In the genomic region with DNA sequence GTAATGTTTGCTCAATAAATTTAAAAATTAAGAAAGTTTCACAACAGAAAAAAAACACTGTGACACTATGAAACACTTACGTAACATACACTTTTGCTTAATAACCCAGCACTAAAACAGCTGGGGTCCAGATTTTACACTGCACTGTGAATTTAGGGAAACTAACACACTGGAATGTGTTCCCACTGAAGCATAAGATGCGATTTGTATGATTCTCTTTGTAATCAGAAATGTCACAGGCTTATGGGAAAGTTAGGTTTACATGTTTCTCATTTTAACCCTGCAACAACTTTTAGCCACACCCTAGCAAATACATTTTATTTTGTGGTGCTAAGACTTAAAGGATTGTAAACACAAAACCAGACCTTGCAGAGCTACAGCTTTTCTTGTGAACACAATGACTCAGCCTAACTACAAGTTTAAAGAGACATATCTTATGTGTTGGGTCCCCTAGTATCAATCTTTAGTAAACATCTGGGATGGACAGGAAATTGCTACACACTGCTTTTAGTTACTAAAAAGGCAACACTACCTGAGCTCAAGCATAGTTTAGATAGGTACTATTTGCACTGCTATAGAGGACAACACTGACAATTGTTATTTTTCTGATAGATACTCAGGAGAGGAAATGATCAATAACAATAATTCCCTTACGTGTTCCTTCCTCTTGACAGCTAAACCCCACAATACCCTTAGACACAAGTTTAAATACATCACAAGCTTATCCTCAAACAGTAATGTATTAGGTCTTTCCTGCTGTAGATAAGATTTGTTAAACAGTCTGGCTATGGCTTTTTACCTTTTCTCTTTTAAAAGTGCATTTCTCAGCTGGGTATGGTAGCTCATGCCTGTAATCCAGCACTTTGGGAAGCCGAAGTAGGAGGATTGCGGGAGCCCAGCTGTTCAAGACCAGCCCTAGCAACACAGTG, we compare ENCODE assay signal across 13 cellular contexts. TPM values are rescaled to one million over a fixed set of nuclear protein-coding genes. Genes with fewer than 3 reads are reported as not detected.
DNase-seq lines count a peak whose midpoint lies in the region; ATAC-seq and TF ChIP-seq lines count a peak whose summit lies in the region.
"Had no signal": no experiment of that assay in that cellular context is flagged by ENCODE, and none has a peak within 500 bp of the region (broad histone marks: within the 10 kb centered on the region; RNA-seq: fewer than 3 reads in every experiment).

No MANE protein-coding gene starts in this region.

- H3K4me3 Mint-ChIP-seq in activated T-cell treated with anti-CD3 and anti-CD28 coated beads, Interleukin-2, amount 50 U/mL, for 72 hours: peak overlapping the region in 1 of 2 donors; percentile 48
- peak overlapping the region; percentile 25 for H3K4me3 Mint-ChIP-seq in activated T-helper 17 cell treated with anti-CD3 and anti-CD28 coated beads, Interleukin-2, amount 50 U/mL, for 72 hours
- H3K4me3 Mint-ChIP-seq: T-cell had no signal

- H3K36me3 Mint-ChIP-seq in activated T-cell treated with anti-CD3 and anti-CD28 coated beads, Interleukin-2, amount 50 U/mL, for 72 hours (ENCODE audit: insufficient read depth in 2 of 2): no peaks in the 10 kb centered on the region
- H3K36me3 Mint-ChIP-seq in activated T-helper 17 cell treated with anti-CD3 and anti-CD28 coated beads, Interleukin-2, amount 50 U/mL, for 72 hours (ENCODE audit: low read depth): no peaks in the 10 kb centered on the region
- H3K36me3 Mint-ChIP-seq: T-cell had no signal

- H3K4me1 Mint-ChIP-seq in activated T-cell treated with anti-CD3 and anti-CD28 coated beads, Interleukin-2, amount 50 U/mL, for 72 hours (ENCODE audit: low read depth): peaks cover 15% of the 10 kb centered on the region
- peaks cover 12% of the 10 kb centered on the region for H3K4me1 Mint-ChIP-seq in activated T-helper 17 cell treated with anti-CD3 and anti-CD28 coated beads, Interleukin-2, amount 50 U/mL, for 72 hours

- peak in 1 of 2 donors; percentile 18 for ATAC-seq in activated T-cell treated with anti-CD3 and anti-CD28 coated beads, Interleukin-2, amount 50 U/mL, for 72 hours (replicated peaks in 1 of 2)
- ATAC-seq in activated T-helper 17 cell treated with anti-CD3 and anti-CD28 coated beads, Interleukin-2, amount 50 U/mL, for 72 hours (replicated peaks): no peak
- ATAC-seq in upper lobe of right lung (no peak), GM21619 (IDR thresholded peaks at IDR 0.05; ENCODE audit: unreplicated experiment) (no peak)
- ATAC-seq: T-cell had no signal

- peaks cover 43% of the 10 kb centered on the region for H3K27me3 Mint-ChIP-seq in activated T-cell treated with anti-CD3 and anti-CD28 coated beads, Interleukin-2, amount 50 U/mL, for 72 hours (ENCODE audit: low read depth)
- peaks cover 4% of the 10 kb centered on the region for H3K27me3 Mint-ChIP-seq in activated T-helper 17 cell treated with anti-CD3 and anti-CD28 coated beads, Interleukin-2, amount 50 U/mL, for 72 hours

- intact Hi-C loops in upper lobe of right lung (cut with DNase I): no loop called here

- no peaks in the 10 kb centered on the region for H3K36me3 ChIP-seq in upper lobe of right lung
- H3K36me3 ChIP-seq: adrenal gland, thoracic aorta had no signal

- peak overlapping the region; percentile 69 for H3K27ac Mint-ChIP-seq in activated T-cell treated with anti-CD3 and anti-CD28 coated beads, Interleukin-2, amount 50 U/mL, for 72 hours
- H3K27ac Mint-ChIP-seq in activated T-helper 17 cell treated with anti-CD3 and anti-CD28 coated beads, Interleukin-2, amount 50 U/mL, for 72 hours: peak overlapping the region; percentile 44
- H3K27ac Mint-ChIP-seq: T-cell had no signal

- DNase-seq in activated T-cell treated with anti-CD3 and anti-CD28 coated beads, Interleukin-2, amount 50 U/mL, for 72 hours: no peak
- no peak for DNase-seq in activated T-cell treated with anti-CD3 and anti-CD28 coated beads, Interleukin-2, amount 50 U/mL, for 1 hour
- DNase-seq in hepatic stellate cell (ENCODE audit: low spot score): peak; percentile 62
- no peak for DNase-seq in upper lobe of right lung
- no peak for DNase-seq in GDM1 (lab: John Stamatoyannopoulos, UW)
- DNase-seq in NCI-H524 treated with DMSO at 0.1 percent for 48 hours (lab: John Stamatoyannopoulos, UW): no peak
- DNase-seq: adrenal gland, T-cell had no signal

- no peaks in the 10 kb centered on the region for H3K9me3 Mint-ChIP-seq in activated T-cell treated with anti-CD3 and anti-CD28 coated beads, Interleukin-2, amount 50 U/mL, for 72 hours
- H3K9me3 Mint-ChIP-seq in activated T-helper 17 cell treated with anti-CD3 and anti-CD28 coated beads, Interleukin-2, amount 50 U/mL, for 72 hours: no peaks in the 10 kb centered on the region
- H3K9me3 Mint-ChIP-seq: T-cell had no signal

- no peaks in the 10 kb centered on the region for H3K9me3 ChIP-seq in upper lobe of right lung
- H3K9me3 ChIP-seq: adrenal gland, thoracic aorta had no signal

- peaks cover 44% of the 10 kb centered on the region for H3K4me1 ChIP-seq in upper lobe of right lung

- H3K27ac ChIP-seq in upper lobe of right lung: peak overlapping the region; percentile 49
- H3K27ac ChIP-seq: C4-2B, KMS-11 had no signal

- no peak for TF ChIP-seq CTCF in upper lobe of right lung (IDR thresholded peaks at IDR 0.05)

- no peak overlapping the region for H3K4me3 ChIP-seq in upper lobe of right lung
- H3K4me3 ChIP-seq: adrenal gland, thoracic aorta had no signal

- no peaks in the 10 kb centered on the region for H3K27me3 ChIP-seq in upper lobe of right lung
- H3K27me3 ChIP-seq: adrenal gland had no signal

RNA-seq across cellular contexts. Expression of a gene that starts 3.8 kb away (rescaled TPM):
- 1 to 10 TPM in 1 of 2 donors, under 1 TPM in 1; 0.65 to 4.1 TPM for total RNA-seq in activated T-cell treated with anti-CD3 and anti-CD28 coated beads, Interleukin-2, amount 50 U/mL, for 72 hours
- total RNA-seq in activated T-helper 17 cell treated with anti-CD3 and anti-CD28 coated beads, Interleukin-2, amount 50 U/mL, for 72 hours: 10 to 100 TPM in 1 of 2 donors, 1 to 10 TPM in 1; 2.5 to 10.6 TPM
- 25.4 TPM for total RNA-seq in upper lobe of right lung

RNA-seq across cellular contexts. Expression of a gene that starts 36.7 kb away (rescaled TPM):
- total RNA-seq in activated T-cell treated with anti-CD3 and anti-CD28 coated beads, Interleukin-2, amount 50 U/mL, for 72 hours: not detected
- total RNA-seq in activated T-helper 17 cell treated with anti-CD3 and anti-CD28 coated beads, Interleukin-2, amount 50 U/mL, for 72 hours: not detected
- total RNA-seq in upper lobe of right lung: not detected
- total RNA-seq: adrenal gland, T-cell, thoracic aorta had no signal
